27 cellular contexts compared by ENCODE assay signal in genomic region chr18:31112804-31113203, GRCh38. TPM values are rescaled to one million over a fixed set of nuclear protein-coding genes. Genes with fewer than 3 reads are reported as not detected.
DNase-seq lines count a peak whose midpoint lies in the region; ATAC-seq and TF ChIP-seq lines count a peak whose summit lies in the region.
"Had no signal": no experiment of that assay in that cellular context is flagged by ENCODE, and none has a peak within 500 bp of the region (broad histone marks: within the 10 kb centered on the region; RNA-seq: fewer than 3 reads in every experiment).

No MANE protein-coding gene starts in this region.

- H3K9me3 Mint-ChIP-seq in GM23338 (no peaks in the 10 kb centered on the region), progenitor cell of endocrine pancreas (ENCODE audit: low read depth) (no peaks in the 10 kb centered on the region)

- H3K4me1 Mint-ChIP-seq in GM23338 (no peaks in the 10 kb centered on the region; the same call in 2 of the 3 replicates), progenitor cell of endocrine pancreas (ENCODE audit: low read depth) (peaks cover 2% of the 10 kb centered on the region)
- H3K4me1 Mint-ChIP-seq: CD14-positive monocyte; CD4-positive, alpha-beta memory T cell; CD4-positive, CD25-positive, alpha-beta regulatory T cell; CD8-positive, alpha-beta memory T cell had no signal

- H3K27ac Mint-ChIP-seq in GM23338 (no peak overlapping the region), progenitor cell of endocrine pancreas (no peak overlapping the region)
- H3K27ac Mint-ChIP-seq: CD14-positive monocyte; CD4-positive, alpha-beta memory T cell; CD4-positive, CD25-positive, alpha-beta regulatory T cell; CD8-positive, alpha-beta memory T cell had no signal

- H3K4me2 ChIP-seq in GM23338 = no peak overlapping the region
- H3K4me2 ChIP-seq: BLaER1 had no signal

- TF ChIP-seq POLR2A in upper lobe of left lung (IDR thresholded peaks at IDR 0.05) = no peak

- no peak overlapping the region for H3K4me3 ChIP-seq in GM23338
- H3K4me3 ChIP-seq in upper lobe of left lung = no peak overlapping the region
- H3K4me3 ChIP-seq: BLaER1, GM12878 had no signal

- H3K79me2 ChIP-seq in GM23338 (replicated peaks; ENCODE audit: insufficient read depth) = no peaks in the 10 kb centered on the region

- H3K36me3 Mint-ChIP-seq in GM23338 (ENCODE audit: low read depth) (no peaks in the 10 kb centered on the region), progenitor cell of endocrine pancreas (ENCODE audit: insufficient read depth) (no peaks in the 10 kb centered on the region)
- H3K36me3 Mint-ChIP-seq: CD14-positive monocyte; CD4-positive, alpha-beta memory T cell; CD4-positive, CD25-positive, alpha-beta regulatory T cell; CD8-positive, alpha-beta memory T cell had no signal

- H3K9me3 ChIP-seq in upper lobe of left lung = no peaks in the 10 kb centered on the region
- H3K9me3 ChIP-seq: BE2C, BLaER1 had no signal

- no peaks in the 10 kb centered on the region for H3K4me1 ChIP-seq in GM23338 (ENCODE audit: insufficient read depth)
- H3K4me1 ChIP-seq in upper lobe of left lung = no peaks in the 10 kb centered on the region
- H3K4me1 ChIP-seq: BE2C, BLaER1 had no signal

- no peaks in the 10 kb centered on the region for H3F3A ChIP-seq in GM23338 (replicated peaks; ENCODE audit: low read depth)

- H4K20me1 ChIP-seq in GM23338 (replicated peaks; ENCODE audit: insufficient read depth) = no peaks in the 10 kb centered on the region
- H4K20me1 ChIP-seq: BLaER1 had no signal

- H3K9me2 ChIP-seq in GM23338 (ENCODE audit: insufficient read depth) = peaks cover 8% of the 10 kb centered on the region; the same call in 1 of the 2 replicates

- no peak overlapping the region for H3K27ac ChIP-seq in GM23338 (ENCODE audit: low read depth)
- H3K27ac ChIP-seq in upper lobe of left lung = no peak overlapping the region
- H3K27ac ChIP-seq: BLaER1 had no signal

- no peak for TF ChIP-seq EP300 in upper lobe of left lung (IDR thresholded peaks at IDR 0.05)

- TF ChIP-seq CTCF in GM23338 (conservative IDR thresholded peaks at IDR 0.05; ENCODE audit: low read depth in 2 of 2) (no peak), progenitor cell of endocrine pancreas (IDR thresholded peaks at IDR 0.05; ENCODE audit: unreplicated experiment) (no peak), upper lobe of left lung (IDR thresholded peaks at IDR 0.05) (no peak)

- ATAC-seq in GM23338 (no peak), upper lobe of left lung (ENCODE audit: low FRiP score in 2 of 2) (no peak)
- ATAC-seq: GM12878 had no signal

- H2AFZ ChIP-seq in GM23338 = peak overlapping the region; percentile 52; the same call in 1 of the 2 replicates

- H3K36me3 ChIP-seq in GM23338 (ENCODE audit: insufficient read depth) (no peaks in the 10 kb centered on the region), upper lobe of left lung (no peaks in the 10 kb centered on the region)
- H3K36me3 ChIP-seq: BE2C, BLaER1 had no signal

- H3K27me3 Mint-ChIP-seq in GM23338 (ENCODE audit: insufficient read depth, low read depth, poor library complexity) (no peaks in the 10 kb centered on the region), progenitor cell of endocrine pancreas (no peaks in the 10 kb centered on the region)
- H3K27me3 Mint-ChIP-seq: CD4-positive, alpha-beta memory T cell; CD8-positive, alpha-beta memory T cell had no signal

- 87 to 89% methylated on average over 2 of the region's 2 CpGs for WGBS in upper lobe of left lung, 2 donors

- H3K4me3 Mint-ChIP-seq in GM23338 (no peak overlapping the region), progenitor cell of endocrine pancreas (ENCODE audit: low read depth) (no peak overlapping the region)
- H3K4me3 Mint-ChIP-seq: CD14-positive monocyte; CD4-positive, alpha-beta memory T cell; CD4-positive, CD25-positive, alpha-beta regulatory T cell; CD8-positive, alpha-beta memory T cell had no signal

- DNase-seq in GM23338 (ENCODE audit: low spot score) (no peak), OCI-M1 (lab: John Stamatoyannopoulos, UW) (peak; percentile 12), progenitor cell of endocrine pancreas (ENCODE audit: low spot score, unreplicated experiment) (no peak), upper lobe of left lung (no peak)
- no peak for DNase-seq in activated CD4-positive, alpha-beta T cell treated with anti-CD3 and anti-CD28 coated beads for 1 hour
- DNase-seq: 8988T; ACHN; BE2C; C1 segment of cervical spinal cord; CD4-positive, alpha-beta memory T cell; CD4-positive, CD25-positive, alpha-beta regulatory T cell; CD8-positive, alpha-beta memory T cell; COR-L47; DMS 273 treated with DMSO at 0.1 percent for 48 hours; DMS153; DMS53; DMS79; DND-41; EL; GDM1 had no signal

- H3K27me3 ChIP-seq in GM23338 (ENCODE audit: insufficient read depth) (no peaks in the 10 kb centered on the region), upper lobe of left lung (no peaks in the 10 kb centered on the region)
- H3K27me3 ChIP-seq: BE2C, BLaER1 had no signal

TF ChIP-seq in GM23338, 12 proteins besides CTCF, POLR2A, EP300 and RAD21 (continues in another document):
- no peak for TF ChIP-seq JUNB (IDR thresholded peaks at IDR 0.05; ENCODE audit: unreplicated experiment)
- no peak for TF ChIP-seq ETS1 (IDR thresholded peaks at IDR 0.05)
- no peak for TF ChIP-seq ZNF331 (CRISPR knock-in tag; IDR thresholded peaks at IDR 0.05; ENCODE audit: low read depth)
- no peak for TF ChIP-seq EZH2phosphoT487 (IDR thresholded peaks at IDR 0.05; ENCODE audit: unreplicated experiment)
- TF ChIP-seq CREB1 (CRISPR knock-in tag; IDR thresholded peaks at IDR 0.05; ENCODE audit: low read depth) = no peak
- TF ChIP-seq NANOG (IDR thresholded peaks at IDR 0.05; ENCODE audit: borderline replicate concordance) = no peak
- no peak for TF ChIP-seq REST (IDR thresholded peaks at IDR 0.05; ENCODE audit: unreplicated experiment)

RNA-seq across cellular contexts. Expression of gene DSC2, which starts 10.6 kb away (rescaled TPM):
- total RNA-seq in GM23338 (2014; rRNA removed; shearing (Covaris generic)) = 20.4 and 23.6 TPM in 2 replicates
- 7.9 and 10.5 TPM in 2 replicates for polyA plus RNA-seq in GM23338 (2016; fragmentation: Nextera tagmentation; extraction: Ambion mirVana)
- total RNA-seq in progenitor cell of endocrine pancreas (94.1 and 96.9 TPM in 2 replicates), upper lobe of left lung (10 to 100 TPM in 4 of 6 donors, 1 to 10 TPM in 2; 2.1 to 19.5 (median 13.2) TPM)
- total RNA-seq: CD4-positive, alpha-beta memory T cell; CD4-positive, CD25-positive, alpha-beta regulatory T cell; CD8-positive, alpha-beta memory T cell; G401 had no signal
- polyA plus RNA-seq: AG04450; CD4-positive, alpha-beta memory T cell; CD4-positive, CD25-positive, alpha-beta regulatory T cell; CD8-positive, alpha-beta memory T cell had no signal

RNA-seq across cellular contexts. Expression of gene DSC1, which starts 49.9 kb away (rescaled TPM):
- total RNA-seq in GM23338 (2014; rRNA removed; shearing (Covaris generic)) = not detected in 2 replicates
- not detected in 2 replicates for polyA plus RNA-seq in GM23338 (2016; fragmentation: Nextera tagmentation; extraction: Ambion mirVana)
- total RNA-seq in progenitor cell of endocrine pancreas = not detected in 2 replicates
- not detected for total RNA-seq in upper lobe of left lung
- total RNA-seq: A673; CD4-positive, CD25-positive, alpha-beta regulatory T cell; Daoy; G401 had no signal
- polyA plus RNA-seq: AG04450, CD14-positive monocyte had no signal
